Comparison of ENCODE assay signal across 25 cellular contexts in the genomic region with DNA sequence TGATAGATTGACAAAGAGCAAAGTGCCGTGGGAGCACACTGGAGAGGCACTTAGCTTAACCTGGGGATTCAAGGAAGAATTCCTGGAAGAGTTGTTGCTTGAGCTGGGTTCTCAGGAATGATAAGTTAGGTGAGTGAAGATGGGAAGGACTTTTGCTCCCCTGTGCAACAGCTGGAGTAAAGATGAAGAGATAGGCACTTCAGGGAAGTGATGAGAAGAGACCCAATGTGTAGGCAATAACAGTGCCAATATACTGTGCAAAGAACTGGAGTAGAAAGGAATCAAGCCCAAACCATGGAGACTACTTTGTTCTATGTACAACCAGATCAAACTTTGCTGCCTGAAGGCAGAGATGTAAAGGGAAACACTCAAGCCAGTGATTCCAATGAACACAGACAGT.
DNase-seq lines count a peak whose midpoint lies in the region; ATAC-seq, FAIRE-seq and TF ChIP-seq lines count a peak whose summit lies in the region.
"Had no signal": no experiment of that assay in that cellular context is flagged by ENCODE, and none has a peak within 500 bp of the region (broad histone marks: within the 10 kb centered on the region; RNA-seq: fewer than 3 reads in every experiment).

No MANE protein-coding gene starts in this region.

- H3K27me3 Mint-ChIP-seq in nephron progenitor cell (ENCODE audit: low read depth, poor library complexity), result no peaks in the 10 kb centered on the region
- H3K27me3 Mint-ChIP-seq: CD4-positive, CD25-positive, alpha-beta regulatory T cell had no signal

- TF ChIP-seq EP300 in GM12878 (IDR thresholded peaks at IDR 0.05; ENCODE audit: borderline replicate concordance in 1 of 2, control insufficient read depth in 1 of 2, low read depth in 2 of 2, low read length in 2 of 2), result no peak

- intact Hi-C loops in GM12878 (cut with micrococcal nuclease; ENCODE audit: unreplicated experiment), result no loop called here

- no peak for TF ChIP-seq POLR2A in GM12878 (IDR thresholded peaks at IDR 0.05; ENCODE audit: low read depth, low read length)

- 0 out of 2 replicates have a peak overlapping the region, but pooled peaks have one; percentile 31 for H3K27ac ChIP-seq in GM12878 (ENCODE audit: control insufficient read depth, insufficient read depth)
- no peak overlapping the region for H3K27ac ChIP-seq in MM.1S (ENCODE audit: low read length)
- H3K27ac ChIP-seq: BLaER1 had no signal

- no peaks in the 10 kb centered on the region for H3F3A ChIP-seq in MM.1S (ENCODE audit: insufficient read depth, low read length)

- CTCF ChIA-PET in GM12878 (lab: Yijun Ruan, JAX), result interaction anchor here (1.2 kb wide), 1 partner anchor 46 kb away, joined by 4 read pairs; no protein-coding TSS in a partner anchor

- H3K9me2 ChIP-seq in MM.1S (replicated peaks; ENCODE audit: insufficient read depth, low read length), result no peaks in the 10 kb centered on the region

- H3K4me2 ChIP-seq in GM12878 (ENCODE audit: control insufficient read depth, insufficient read depth) (no peak overlapping the region), MM.1S (ENCODE audit: low read depth, low read length) (no peak overlapping the region)
- H3K4me2 ChIP-seq: BLaER1 had no signal

- BruUV-seq in GM12878 (replicated peaks; lab: Mats Ljungman, UMichigan), result no TSS peak

- POLR2A ChIA-PET in GM12878 (lab: Charles Lee), result interaction anchor here (1.0 kb wide), 1 partner anchor 11 kb away, joined by 3 read pairs; no protein-coding TSS in a partner anchor

- ATAC-seq in GM12878, result no peak
- ATAC-seq in HG02571 (IDR thresholded peaks at IDR 0.05; ENCODE audit: unreplicated experiment), result no peak
- ATAC-seq in HG03521 (IDR thresholded peaks at IDR 0.05; ENCODE audit: unreplicated experiment), result no peak

- H3K27me3 ChIP-seq in GM12878 (replicated peaks in 1 of 2; ENCODE audit: control insufficient read depth in 2 of 2, insufficient read depth in 2 of 2, low read length in 1 of 2), result no peaks in the 10 kb centered on the region
- no peaks in the 10 kb centered on the region for H3K27me3 ChIP-seq in MM.1S (replicated peaks; ENCODE audit: insufficient read depth, low read length)
- H3K27me3 ChIP-seq: BLaER1 had no signal

- TF ChIP-seq CTCF in GM12878 (IDR thresholded peaks at IDR 0.05 in 2 of 3, conservative IDR thresholded peaks at IDR 0.05 in 1 of 3; ENCODE audit: control insufficient read depth in 2 of 3, extremely low read depth in 1 of 3, insufficient read depth in 1 of 3, low read depth in 3 of 3, low read length in 3 of 3), result no peak
- TF ChIP-seq CTCF in nephron progenitor cell (IDR thresholded peaks at IDR 0.05), result no peak
- TF ChIP-seq CTCF in MM.1S (IDR thresholded peaks at IDR 0.05; ENCODE audit: low read length), result no peak

- H3K9me3 ChIP-seq in GM12878 (replicated peaks; ENCODE audit: control insufficient read depth, insufficient read depth, low read length) (no peaks in the 10 kb centered on the region; the same call in 2 of the 3 replicates), MM.1S (replicated peaks; ENCODE audit: insufficient read depth, low read length) (no peaks in the 10 kb centered on the region)
- H3K9me3 ChIP-seq: BE2C, BLaER1 had no signal

- H3K9ac ChIP-seq in GM12878 (ENCODE audit: control insufficient read depth, insufficient read depth, low read length) (no peak overlapping the region), MM.1S (ENCODE audit: low read length) (no peak overlapping the region)
- H3K9ac ChIP-seq: BLaER1 had no signal

- no peak overlapping the region for H3K4me3 ChIP-seq in GM12878
- H3K4me3 ChIP-seq in MM.1S (ENCODE audit: low read length), result no peak overlapping the region
- H3K4me3 ChIP-seq: BLaER1 had no signal

- FAIRE-seq in GM12878 (lab: Jason Lieb, UNC), result no peak
- FAIRE-seq: A204.1, GM12891, GM19239 had no signal

- H3K4me1 ChIP-seq in GM12878 (ENCODE audit: control insufficient read depth, insufficient read depth, low read length) (no peaks in the 10 kb centered on the region; the same call in 1 of the 2 replicates), MM.1S (ENCODE audit: low read length) (peaks cover 4% of the 10 kb centered on the region; the same call in 1 of the 2 replicates)
- H3K4me1 ChIP-seq: BE2C, BLaER1 had no signal

- no peaks in the 10 kb centered on the region for H4K20me1 ChIP-seq in GM12878 (ENCODE audit: control insufficient read depth, insufficient read depth)
- no peaks in the 10 kb centered on the region for H4K20me1 ChIP-seq in MM.1S (ENCODE audit: insufficient read depth, low read length)
- H4K20me1 ChIP-seq: BLaER1 had no signal

- peak overlapping the region; percentile 9; the same call in 1 of the 2 replicates for H2AFZ ChIP-seq in GM12878 (ENCODE audit: control insufficient read depth, low read depth, low read length)
- no peak overlapping the region for H2AFZ ChIP-seq in MM.1S (ENCODE audit: low read length)

- no peak overlapping the region for H3K4me3 Mint-ChIP-seq in nephron progenitor cell
- H3K4me3 Mint-ChIP-seq: CD14-positive monocyte; CD4-positive, alpha-beta memory T cell; CD4-positive, CD25-positive, alpha-beta regulatory T cell; CD8-positive, alpha-beta memory T cell had no signal

- SMC1A ChIA-PET in GM12878 (lab: Charles Lee; ENCODE audit: uncharacterized antibody, unreplicated experiment), result interaction anchor here (1.0 to 1.7 kb wide), 8 partner anchors 8 to 43 kb away, joined by 3 to 13 read pairs (median 3); no protein-coding TSS in a partner anchor

- H3K9me3 Mint-ChIP-seq in nephron progenitor cell, result no peaks in the 10 kb centered on the region
- H3K9me3 Mint-ChIP-seq: CD8-positive, alpha-beta memory T cell had no signal

- WGBS in GM12878 (ENCODE audit: insufficient coverage, insufficient replicate concordance, low lambda C conversion rate, missing lambda C conversion rate), result 0% methylated on average over 1 of the region's 1 CpG

- peaks cover 57% of the 10 kb centered on the region for H3K36me3 Mint-ChIP-seq in nephron progenitor cell (ENCODE audit: low read depth)
- H3K36me3 Mint-ChIP-seq: CD14-positive monocyte; CD4-positive, alpha-beta memory T cell; CD4-positive, CD25-positive, alpha-beta regulatory T cell; CD8-positive, alpha-beta memory T cell had no signal

- H3K36me3 ChIP-seq in GM12878 (ENCODE audit: control insufficient read depth in 2 of 2, insufficient read depth in 2 of 2, low read length in 1 of 2), result no peaks in the 10 kb centered on the region
- H3K36me3 ChIP-seq in MM.1S (replicated peaks; ENCODE audit: insufficient read depth, low read length), result 0 out of 2 replicates have a peak, but pooled peaks cover 3% of the 10 kb centered on the region
- H3K36me3 ChIP-seq: BE2C, BLaER1 had no signal

- RAD21 ChIA-PET in GM12878 (lab: Charles Lee; ENCODE audit: unreplicated experiment), result interaction anchor here (1.2 kb wide), 1 partner anchor 10 kb away, joined by 5 read pairs; no protein-coding TSS in a partner anchor

- peaks cover 3% of the 10 kb centered on the region for H3K4me1 Mint-ChIP-seq in nephron progenitor cell
- H3K4me1 Mint-ChIP-seq: CD4-positive, alpha-beta memory T cell; CD4-positive, CD25-positive, alpha-beta regulatory T cell; CD8-positive, alpha-beta memory T cell had no signal

- in situ Hi-C loops in GM12878 (cut with MboI), result no loop called here

- TF ChIP-seq RAD21 in GM12878 (IDR thresholded peaks at IDR 0.05; ENCODE audit: insufficient read depth, low read depth, low read length), result no peak

- H3K79me2 ChIP-seq in GM12878 (ENCODE audit: control insufficient read depth, insufficient read depth, low read length), result no peaks in the 10 kb centered on the region
- no peaks in the 10 kb centered on the region for H3K79me2 ChIP-seq in MM.1S (ENCODE audit: low read length)

- H3K27ac Mint-ChIP-seq in nephron progenitor cell, result peak overlapping the region; percentile 9
- H3K27ac Mint-ChIP-seq: CD14-positive monocyte; CD4-positive, alpha-beta memory T cell; CD8-positive, alpha-beta memory T cell had no signal

- DNase-seq in GM12878 (ENCODE audit: low read depth, low spot score) (no peak), nephron progenitor cell (no peak), MM.1S (no peak)
- DNase-seq: 8988T; ACHN; BE2C; C1 segment of cervical spinal cord; CD4-positive, alpha-beta memory T cell; CD4-positive, CD25-positive, alpha-beta regulatory T cell; CD8-positive, alpha-beta memory T cell; COR-L47; DMS 273 treated with DMSO at 0.1 percent for 48 hours; DMS153; DMS53; DMS79; DND-41; EL; GDM1 had no signal

TF ChIP-seq in GM12878, 131 proteins besides CTCF, POLR2A, EP300 and RAD21:
- TF ChIP-seq, protein P1, sequence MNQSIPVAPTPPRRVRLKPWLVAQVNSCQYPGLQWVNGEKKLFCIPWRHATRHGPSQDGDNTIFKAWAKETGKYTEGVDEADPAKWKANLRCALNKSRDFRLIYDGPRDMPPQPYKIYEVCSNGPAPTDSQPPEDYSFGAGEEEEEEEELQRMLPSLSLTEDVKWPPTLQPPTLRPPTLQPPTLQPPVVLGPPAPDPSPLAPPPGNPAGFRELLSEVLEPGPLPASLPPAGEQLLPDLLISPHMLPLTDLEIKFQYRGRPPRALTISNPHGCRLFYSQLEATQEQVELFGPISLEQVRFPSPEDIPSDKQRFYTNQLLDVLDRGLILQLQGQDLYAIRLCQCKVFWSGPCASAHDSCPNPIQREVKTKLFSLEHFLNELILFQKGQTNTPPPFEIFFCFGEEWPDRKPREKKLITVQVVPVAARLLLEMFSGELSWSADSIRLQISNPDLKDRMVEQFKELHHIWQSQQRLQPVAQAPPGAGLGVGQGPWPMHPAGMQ (IDR thresholded peaks at IDR 0.05; ENCODE audit: borderline replicate concordance), result no peak
